ENCODE assay signal across 15 cellular contexts in the genomic region with DNA sequence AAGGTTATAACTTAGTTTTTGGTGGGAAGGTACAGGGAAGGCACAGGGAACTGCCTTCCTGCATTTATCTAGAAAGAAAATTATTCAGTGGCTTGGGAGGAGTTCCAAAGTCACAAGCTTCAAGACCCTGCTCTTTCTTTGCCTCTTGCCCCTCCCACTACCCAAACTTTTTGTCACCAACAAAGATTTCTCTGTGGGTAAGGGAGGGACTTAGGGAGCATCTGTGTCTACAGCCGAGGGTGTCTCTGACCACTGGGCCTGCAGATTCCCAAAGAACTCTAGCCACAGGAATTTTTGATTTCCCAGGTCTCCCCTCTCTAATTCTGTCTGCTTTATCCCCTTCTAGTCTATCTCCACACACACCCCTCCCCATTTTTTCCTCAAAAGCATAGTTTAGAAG. TPM values are rescaled to one million over a fixed set of nuclear protein-coding genes. Genes with fewer than 3 reads are reported as not detected.
DNase-seq lines count a peak whose midpoint lies in the region; ATAC-seq and TF ChIP-seq lines count a peak whose summit lies in the region.
"Had no signal": no experiment of that assay in that cellular context is flagged by ENCODE, and none has a peak within 500 bp of the region (broad histone marks: within the 10 kb centered on the region; RNA-seq: fewer than 3 reads in every experiment).

No MANE protein-coding gene starts in this region.

- H3K9me3 ChIP-seq in CD4-positive, alpha-beta T cell (ENCODE audit: control insufficient read depth, low read length), result no peaks in the 10 kb centered on the region
- no peaks in the 10 kb centered on the region for H3K9me3 ChIP-seq in naive thymus-derived CD4-positive, alpha-beta T cell (ENCODE audit: control insufficient read depth in 2 of 3, low read length in 3 of 3)
- no peaks in the 10 kb centered on the region for H3K9me3 ChIP-seq in PC-3 (ENCODE audit: low read length)

- H3K4me3 ChIP-seq in AG10803 (ENCODE audit: low read length), result no peak overlapping the region
- no peak overlapping the region for H3K4me3 ChIP-seq in naive thymus-derived CD4-positive, alpha-beta T cell (ENCODE audit: low read length)
- no peak overlapping the region for H3K4me3 ChIP-seq in PC-3 (ENCODE audit: low read length)

- H3K27ac ChIP-seq in CD4-positive, alpha-beta T cell (ENCODE audit: low read depth, low read length), result no peak overlapping the region
- no peak overlapping the region for H3K27ac ChIP-seq in naive thymus-derived CD4-positive, alpha-beta T cell (ENCODE audit: low read depth, low read length)
- H3K27ac ChIP-seq in PC-3 (ENCODE audit: low read length), result no peak overlapping the region

- peaks cover 60% of the 10 kb centered on the region for H3K4me1 Mint-ChIP-seq in CD4-positive, alpha-beta T cell (ENCODE audit: low read depth)
- H3K4me1 Mint-ChIP-seq in activated T-helper 2 cell treated with anti-CD3 and anti-CD28 coated beads, Interferon-gamma antibody, Interleukin-2, Interleukin-4, amounts not matched to agents 10 μg/mL and 5 μg/mL and 100 μg/mL, durations not matched to agents 14 hours and 24 hours and 36 hours (ENCODE audit: low read depth), result peaks cover 47% of the 10 kb centered on the region
- peaks cover 25 to 56% (median 52%) of the 10 kb centered on the region in 7 donors for H3K4me1 Mint-ChIP-seq in naive thymus-derived CD4-positive, alpha-beta T cell

- H3K4me3 Mint-ChIP-seq in CD4-positive, alpha-beta T cell, result no peak overlapping the region
- H3K4me3 Mint-ChIP-seq in activated T-helper 2 cell treated with anti-CD3 and anti-CD28 coated beads, Interferon-gamma antibody, Interleukin-2, Interleukin-4, amounts not matched to agents 10 μg/mL and 5 μg/mL and 100 μg/mL, durations not matched to agents 14 hours and 24 hours and 36 hours (ENCODE audit: low read depth), result no peak overlapping the region
- H3K4me3 Mint-ChIP-seq in naive thymus-derived CD4-positive, alpha-beta T cell, result peak overlapping the region in 1 of 10 donors; percentile 30

- H3K4me2 ChIP-seq in PC-3 (ENCODE audit: low read length), result no peak overlapping the region

- peak overlapping the region; percentile 89 for H3K27ac Mint-ChIP-seq in CD4-positive, alpha-beta T cell
- H3K27ac Mint-ChIP-seq in activated T-helper 2 cell treated with anti-CD3 and anti-CD28 coated beads, Interferon-gamma antibody, Interleukin-2, Interleukin-4, amounts not matched to agents 10 μg/mL and 5 μg/mL and 100 μg/mL, durations not matched to agents 14 hours and 24 hours and 36 hours, result peak overlapping the region; percentile 99
- H3K27ac Mint-ChIP-seq in naive thymus-derived CD4-positive, alpha-beta T cell, result peak overlapping the region in 8 of 9 donors; percentile 44 to 95 (median 70)
- H3K27ac Mint-ChIP-seq: progenitor cell of endocrine pancreas had no signal

- no peaks in the 10 kb centered on the region for H4K20me1 ChIP-seq in PC-3 (ENCODE audit: low read length)

- H3K9me2 ChIP-seq in PC-3 (replicated peaks; ENCODE audit: low read length), result no peaks in the 10 kb centered on the region

- intact Hi-C loops in CD4-positive, alpha-beta T cell (cut with DNase I, micrococcal nuclease), result no loop called here
- intact Hi-C loops in activated T-helper 2 cell treated with anti-CD3 and anti-CD28 coated beads, Interferon-gamma antibody, Interleukin-2, Interleukin-4, amounts not matched to agents 10 μg/mL and 5 μg/mL and 100 μg/mL, durations not matched to agents 14 hours and 24 hours and 36 hours (cut with micrococcal nuclease), result no loop called here
- intact Hi-C loops in naive thymus-derived CD4-positive, alpha-beta T cell (cut with micrococcal nuclease), result no loop called here
- intact Hi-C loops in PC-3 (cut with micrococcal nuclease), result no loop called here

- POLR2A ChIA-PET in CD4-positive, alpha-beta T cell (lab: Charles Lee), result interaction anchor here (0.6 to 3.1 kb wide), 5 partner anchors 10 to 118 kb away, joined by 3 to 25 read pairs (median 4); partner anchors contain the start of genes SMIM33 and STING1
- POLR2A ChIA-PET in naive thymus-derived CD4-positive, alpha-beta T cell (lab: Charles Lee), result interaction anchor here (0.5 to 5.6 kb wide), 5 partner anchors 10 to 36 kb away, joined by 4 to 36 read pairs (median 20); partner anchors contain the start of genes DNAJC18 and SMIM33
- POLR2A ChIA-PET in PC-3 (lab: Charles Lee; ENCODE audit: unreplicated experiment), result no interaction called here

- H3F3A ChIP-seq in PC-3 (ENCODE audit: low read length, unreplicated experiment), result no peaks in the 10 kb centered on the region

- no peak for ATAC-seq in CD4-positive, alpha-beta T cell (ENCODE audit: poor library complexity)
- ATAC-seq in naive thymus-derived CD4-positive, alpha-beta T cell, result no peak
- ATAC-seq in HG02798 (IDR thresholded peaks at IDR 0.05; ENCODE audit: poor library complexity, unreplicated experiment), result no peak
- no peak for ATAC-seq in PC-3
- ATAC-seq in HG02571 (IDR thresholded peaks at IDR 0.05; ENCODE audit: unreplicated experiment), result no peak
- no peak for ATAC-seq in HG03520 (IDR thresholded peaks at IDR 0.05; ENCODE audit: unreplicated experiment)

- H3K79me2 ChIP-seq in PC-3 (ENCODE audit: low read length), result no peaks in the 10 kb centered on the region

- BruUV-seq in PC-3 (replicated peaks; lab: Mats Ljungman, UMichigan), result no TSS peak

- CTCF ChIA-PET in CD4-positive, alpha-beta T cell (lab: Charles Lee), result interaction anchor here (0.6 to 3.0 kb wide), 2 partner anchors 23 to 38 kb away, joined by 3 to 17 read pairs; no protein-coding TSS in a partner anchor
- CTCF ChIA-PET in naive thymus-derived CD4-positive, alpha-beta T cell (lab: Charles Lee), result interaction anchor here (0.7 to 3.9 kb wide), 4 partner anchors 22 to 52 kb away, joined by 3 to 16 read pairs (median 3); no protein-coding TSS in a partner anchor
- CTCF ChIA-PET in PC-3 (lab: Charles Lee), result no interaction called here

- no peaks in the 10 kb centered on the region for H3K27me3 Mint-ChIP-seq in CD4-positive, alpha-beta T cell
- H3K27me3 Mint-ChIP-seq in activated T-helper 2 cell treated with anti-CD3 and anti-CD28 coated beads, Interferon-gamma antibody, Interleukin-2, Interleukin-4, amounts not matched to agents 10 μg/mL and 5 μg/mL and 100 μg/mL, durations not matched to agents 14 hours and 24 hours and 36 hours (ENCODE audit: low read depth), result no peaks in the 10 kb centered on the region
- H3K27me3 Mint-ChIP-seq in naive thymus-derived CD4-positive, alpha-beta T cell, result no peaks in the 10 kb centered on the region

- H3K9me3 Mint-ChIP-seq in CD4-positive, alpha-beta T cell, result no peaks in the 10 kb centered on the region
- no peaks in the 10 kb centered on the region for H3K9me3 Mint-ChIP-seq in activated T-helper 2 cell treated with anti-CD3 and anti-CD28 coated beads, Interferon-gamma antibody, Interleukin-2, Interleukin-4, amounts not matched to agents 10 μg/mL and 5 μg/mL and 100 μg/mL, durations not matched to agents 14 hours and 24 hours and 36 hours
- H3K9me3 Mint-ChIP-seq in naive thymus-derived CD4-positive, alpha-beta T cell, result peaks cover 0 to 1% (median 0%) of the 10 kb centered on the region in 11 donors

- no peaks in the 10 kb centered on the region for H3K36me3 Mint-ChIP-seq in CD4-positive, alpha-beta T cell (ENCODE audit: low read depth)
- no peaks in the 10 kb centered on the region for H3K36me3 Mint-ChIP-seq in activated T-helper 2 cell treated with anti-CD3 and anti-CD28 coated beads, Interferon-gamma antibody, Interleukin-2, Interleukin-4, amounts not matched to agents 10 μg/mL and 5 μg/mL and 100 μg/mL, durations not matched to agents 14 hours and 24 hours and 36 hours (ENCODE audit: low read depth)
- no peaks in the 10 kb centered on the region for H3K36me3 Mint-ChIP-seq in naive thymus-derived CD4-positive, alpha-beta T cell

- no peaks in the 10 kb centered on the region for H3K36me3 ChIP-seq in naive thymus-derived CD4-positive, alpha-beta T cell (ENCODE audit: control insufficient read depth in 2 of 3, insufficient read depth in 3 of 3, low read length in 3 of 3)
- no peaks in the 10 kb centered on the region for H3K36me3 ChIP-seq in PC-3 (ENCODE audit: low read depth, low read length)

- no peaks in the 10 kb centered on the region for H3K27me3 ChIP-seq in CD4-positive, alpha-beta T cell (ENCODE audit: control insufficient read depth, insufficient read depth, low read length)
- H3K27me3 ChIP-seq in naive thymus-derived CD4-positive, alpha-beta T cell (ENCODE audit: control insufficient read depth in 2 of 2, insufficient read depth in 2 of 2, low read length in 2 of 2), result no peaks in the 10 kb centered on the region
- H3K27me3 ChIP-seq in PC-3 (ENCODE audit: low read length), result no peaks in the 10 kb centered on the region

- H3K9ac ChIP-seq in PC-3 (ENCODE audit: low read length), result no peak overlapping the region

- no peak overlapping the region for H2AFZ ChIP-seq in PC-3 (ENCODE audit: low read length)

- TF ChIP-seq CTCF in AG10803 (conservative IDR thresholded peaks at IDR 0.05; ENCODE audit: low read length), result no peak
- no peak for TF ChIP-seq CTCF in CD4-positive, alpha-beta T cell (IDR thresholded peaks at IDR 0.05)
- no peak for TF ChIP-seq CTCF in PC-3 (conservative IDR thresholded peaks at IDR 0.05; ENCODE audit: low read depth, low read length)

- peaks cover 29 to 40% of the 10 kb centered on the region in 2 donors for H3K4me1 ChIP-seq in naive thymus-derived CD4-positive, alpha-beta T cell (ENCODE audit: control insufficient read depth in 2 of 2, insufficient read depth in 2 of 2, low read length in 2 of 2)
- peaks cover 6% of the 10 kb centered on the region; the same call in 1 of the 2 replicates for H3K4me1 ChIP-seq in PC-3 (ENCODE audit: insufficient read depth, low read length)

- DNase-seq in AG10803 (ENCODE audit: low read depth) (peak; percentile 44), PC-3 (no peak)
- DNase-seq in CD4-positive, alpha-beta T cell, result no peak
- no peak for DNase-seq in activated T-helper 2 cell treated with anti-CD3 and anti-CD28 coated beads, Interferon-gamma antibody, Interleukin-2, Interleukin-4, amounts not matched to agents 10 μg/mL and 5 μg/mL and 100 μg/mL, durations not matched to agents 14 hours and 24 hours and 36 hours (ENCODE audit: low spot score)
- no peak for DNase-seq in naive thymus-derived CD4-positive, alpha-beta T cell
- DNase-seq: C1 segment of cervical spinal cord, NCI-H2029, NCI-H524 treated with DMSO at 0.1 percent for 48 hours had no signal

RNA-seq across cellular contexts. Expression of gene ECSCR, which starts 2.1 kb away (rescaled TPM):
- not detected for total RNA-seq in CD4-positive, alpha-beta T cell
- total RNA-seq in activated T-helper 2 cell treated with anti-CD3 and anti-CD28 coated beads, Interferon-gamma antibody, Interleukin-2, Interleukin-4, amounts not matched to agents 10 μg/mL and 5 μg/mL and 100 μg/mL, durations not matched to agents 14 hours and 24 hours and 36 hours, result 1.0 and 1.7 TPM in 2 replicates
- total RNA-seq in naive thymus-derived CD4-positive, alpha-beta T cell, result under 1 TPM in 3 of 5 experiments, not detected in 2; 0.37 to 0.73 (median 0.38) TPM
- under 1 TPM in 1 of 2 donors, not detected in 1; 0.19 TPM for polyA plus RNA-seq in naive thymus-derived CD4-positive, alpha-beta T cell
- total RNA-seq in PC-3 (2014; rRNA removed), result 0.36 TPM in 1 of 2 replicates, not detected in the other
- total RNA-seq: MCF 10A, mononuclear cell, progenitor cell of endocrine pancreas had no signal

RNA-seq across cellular contexts. Expression of gene SMIM33, which starts 10.3 kb away (rescaled TPM):
- total RNA-seq in CD4-positive, alpha-beta T cell, result under 1 TPM in 1 of 2 experiments, not detected in 1; 0.08 TPM
- 0.23 and 0.25 TPM in 2 replicates for total RNA-seq in activated T-helper 2 cell treated with anti-CD3 and anti-CD28 coated beads, Interferon-gamma antibody, Interleukin-2, Interleukin-4, amounts not matched to agents 10 μg/mL and 5 μg/mL and 100 μg/mL, durations not matched to agents 14 hours and 24 hours and 36 hours
- total RNA-seq in naive thymus-derived CD4-positive, alpha-beta T cell, result under 1 TPM in 3 of 5 experiments, not detected in 2; 0.14 to 0.99 (median 0.27) TPM
- polyA plus RNA-seq in naive thymus-derived CD4-positive, alpha-beta T cell, result under 1 TPM; 0.09 to 0.64 TPM
- total RNA-seq in PC-3 (2014; rRNA removed), result not detected in 2 replicates
- total RNA-seq: MCF 10A, mononuclear cell, progenitor cell of endocrine pancreas, urinary bladder had no signal
- polyA plus RNA-seq: urinary bladder had no signal

RNA-seq across cellular contexts. Expression of gene DNAJC18, which starts 21.1 kb away (rescaled TPM):
- 1 to 10 TPM; 7.5 to 8.7 TPM for total RNA-seq in CD4-positive, alpha-beta T cell
- total RNA-seq in activated T-helper 2 cell treated with anti-CD3 and anti-CD28 coated beads, Interferon-gamma antibody, Interleukin-2, Interleukin-4, amounts not matched to agents 10 μg/mL and 5 μg/mL and 100 μg/mL, durations not matched to agents 14 hours and 24 hours and 36 hours, result 29.8 and 35.8 TPM in 2 replicates
- total RNA-seq in naive thymus-derived CD4-positive, alpha-beta T cell, result 1 to 10 TPM; 2.2 to 9.7 (median 4.9) TPM
- 1 to 10 TPM; 3.8 to 6.8 TPM for polyA plus RNA-seq in naive thymus-derived CD4-positive, alpha-beta T cell
- 3.2 and 4.4 TPM in 2 replicates for total RNA-seq in PC-3 (2014; rRNA removed)

RNA-seq across cellular contexts. Expression of gene STING1, which starts 22.1 kb away (rescaled TPM):
- 100 to 1,000 TPM; 155 to 168 TPM for total RNA-seq in CD4-positive, alpha-beta T cell
- total RNA-seq in activated T-helper 2 cell treated with anti-CD3 and anti-CD28 coated beads, Interferon-gamma antibody, Interleukin-2, Interleukin-4, amounts not matched to agents 10 μg/mL and 5 μg/mL and 100 μg/mL, durations not matched to agents 14 hours and 24 hours and 36 hours, result 167 and 169 TPM in 2 replicates
- 100 to 1,000 TPM; 124 to 213 (median 130) TPM for total RNA-seq in naive thymus-derived CD4-positive, alpha-beta T cell
- polyA plus RNA-seq in naive thymus-derived CD4-positive, alpha-beta T cell, result 100 to 1,000 TPM in 1 of 2 donors, 10 to 100 TPM in 1; 84.6 to 150 TPM
- total RNA-seq in PC-3 (2014; rRNA removed), result 6.5 and 12.6 TPM in 2 replicates
- total RNA-seq: progenitor cell of endocrine pancreas had no signal

RNA-seq across cellular contexts. Expression of gene SPATA24, which starts 56.6 kb away (rescaled TPM):
- total RNA-seq in CD4-positive, alpha-beta T cell, result 1 to 10 TPM; 3.0 to 3.9 TPM
- total RNA-seq in activated T-helper 2 cell treated with anti-CD3 and anti-CD28 coated beads, Interferon-gamma antibody, Interleukin-2, Interleukin-4, amounts not matched to agents 10 μg/mL and 5 μg/mL and 100 μg/mL, durations not matched to agents 14 hours and 24 hours and 36 hours, result 4.7 and 4.8 TPM in 2 replicates
- total RNA-seq in naive thymus-derived CD4-positive, alpha-beta T cell, result 1 to 10 TPM; 4.4 to 7.6 (median 5.8) TPM
- 1 to 10 TPM; 4.6 to 6.6 TPM for polyA plus RNA-seq in naive thymus-derived CD4-positive, alpha-beta T cell
- total RNA-seq in PC-3 (2014; rRNA removed), result 1.4 and 3.1 TPM in 2 replicates
